In the genomic region with DNA sequence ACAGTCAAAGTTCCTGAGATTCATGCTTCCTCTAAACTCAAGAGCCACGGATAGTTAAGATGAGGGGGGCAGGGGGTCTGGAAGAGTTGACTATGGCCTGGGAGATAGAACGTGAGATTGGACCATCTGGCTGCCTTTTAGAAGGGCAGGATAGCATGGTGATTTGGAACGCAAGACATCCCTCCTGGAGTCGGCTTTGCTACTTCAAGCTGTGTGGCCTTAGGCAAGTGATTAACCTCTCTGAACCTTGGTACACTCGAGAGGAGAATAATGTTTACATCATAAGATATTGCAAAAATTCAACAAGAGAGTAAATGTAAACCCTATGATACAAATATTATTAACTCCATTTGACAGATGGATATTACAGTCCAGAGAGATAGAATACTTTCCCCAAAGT, we compare ENCODE assay signal across 24 cellular contexts. TPM values are rescaled to one million over a fixed set of nuclear protein-coding genes. Genes with fewer than 3 reads are reported as not detected.
DNase-seq lines count a peak whose midpoint lies in the region; ATAC-seq, FAIRE-seq and TF ChIP-seq lines count a peak whose summit lies in the region.
"Had no signal": no experiment of that assay in that cellular context is flagged by ENCODE, and none has a peak within 500 bp of the region (broad histone marks: within the 10 kb centered on the region; RNA-seq: fewer than 3 reads in every experiment).

No MANE protein-coding gene starts in this region.

- H3K4me3 ChIP-seq in SK-N-SH (ENCODE audit: low read depth in 2 of 2, low read length in 1 of 2), result no peak overlapping the region
- no peak overlapping the region for H3K4me3 ChIP-seq in astrocyte (ENCODE audit: insufficient read depth, low read depth, low read length)
- H3K4me3 ChIP-seq: GM12878, HAP-1 had no signal

- H3F3A ChIP-seq in SK-N-SH (replicated peaks; ENCODE audit: insufficient read depth), result peaks cover 29% of the 10 kb centered on the region

- WGBS in SK-N-SH (ENCODE audit: low lambda C conversion rate), result 62% methylated on average over 5 of the region's 5 CpGs

- H3K4me1 ChIP-seq in SK-N-SH (ENCODE audit: control insufficient read depth in 1 of 2, insufficient read depth in 2 of 2, low read depth in 1 of 2, low read length in 1 of 2) (peaks cover 46 to 66% of the 10 kb centered on the region in 2 experiments; a peak in 3 of 4 replicates), astrocyte (ENCODE audit: insufficient read depth, low read length) (peaks cover 46% of the 10 kb centered on the region)
- H3K4me1 ChIP-seq: HAP-1 had no signal

- no peak overlapping the region for H3K4me3 Mint-ChIP-seq in astrocyte (ENCODE audit: unreplicated experiment)
- H3K4me3 Mint-ChIP-seq: CD4-positive, CD25-positive, alpha-beta regulatory T cell; CD8-positive, alpha-beta memory T cell; HFFc6; IgD-negative memory B cell had no signal

- H3K9ac ChIP-seq in SK-N-SH (no peak overlapping the region), astrocyte (ENCODE audit: low read length) (no peak overlapping the region)

- H3K27ac ChIP-seq in SK-N-SH (ENCODE audit: low read depth in 2 of 2, low read length in 1 of 2) (peak overlapping the region; percentile 94 to 96), astrocyte (ENCODE audit: low read depth, low read length) (no peak overlapping the region)
- H3K27ac ChIP-seq: 22Rv1 had no signal

- H3K27me3 Mint-ChIP-seq in astrocyte (ENCODE audit: low read depth, unreplicated experiment), result peaks cover 5% of the 10 kb centered on the region

- no peak for TF ChIP-seq POLR2A in GM12891 (IDR thresholded peaks at IDR 0.05; ENCODE audit: low read depth, low read length)

- TF ChIP-seq CTCF in SK-N-SH (IDR thresholded peaks at IDR 0.05) (no peak), astrocyte (IDR thresholded peaks at IDR 0.05; ENCODE audit: insufficient read depth, low read depth, low read length) (no peak)

- no peak overlapping the region for H2AFZ ChIP-seq in SK-N-SH (ENCODE audit: low read depth)
- H2AFZ ChIP-seq in astrocyte (ENCODE audit: low read depth, low read length), result no peak overlapping the region

- H3K79me2 ChIP-seq in SK-N-SH (ENCODE audit: insufficient read depth) (no peaks in the 10 kb centered on the region), astrocyte (ENCODE audit: insufficient read depth, low read length) (no peaks in the 10 kb centered on the region)

- H3K27ac Mint-ChIP-seq in astrocyte (ENCODE audit: unreplicated experiment), result no peak overlapping the region
- H3K27ac Mint-ChIP-seq: CD4-positive, CD25-positive, alpha-beta regulatory T cell; CD8-positive, alpha-beta memory T cell; HFFc6; IgD-negative memory B cell had no signal

- H3K27me3 ChIP-seq in SK-N-SH (ENCODE audit: insufficient read depth) (no peaks in the 10 kb centered on the region), astrocyte (ENCODE audit: insufficient read depth, low read length) (peaks cover 4% of the 10 kb centered on the region)
- H3K27me3 ChIP-seq: BE2C had no signal

- H3K36me3 Mint-ChIP-seq in astrocyte (ENCODE audit: low read depth, unreplicated experiment), result no peaks in the 10 kb centered on the region
- H3K36me3 Mint-ChIP-seq: CD4-positive, CD25-positive, alpha-beta regulatory T cell had no signal

- DNase-seq in SK-N-SH, result no peak
- no peak for DNase-seq in astrocyte (ENCODE audit: low read depth)
- peak; percentile 25 for DNase-seq in islet precursor cell
- no peak for DNase-seq in GM12891 (ENCODE audit: insufficient read length, low spot score)
- DNase-seq in Ammon's horn (ENCODE audit: low spot score), result no peak
- DNase-seq in RKO (ENCODE audit: low spot score), result no peak
- DNase-seq: BE2C; C1 segment of cervical spinal cord; CD4-positive, CD25-positive, alpha-beta regulatory T cell; CD8-positive, alpha-beta memory T cell; COR-L47; DMS 273 treated with DMSO at 0.1 percent for 48 hours; DMS53; DND-41; HFFc6 had no signal

- H4K20me1 ChIP-seq in SK-N-SH (ENCODE audit: insufficient read depth) (no peaks in the 10 kb centered on the region), astrocyte (ENCODE audit: insufficient read depth, low read length) (no peaks in the 10 kb centered on the region)

- H3K4me1 Mint-ChIP-seq in astrocyte (ENCODE audit: low read depth, unreplicated experiment), result peaks cover 36% of the 10 kb centered on the region
- H3K4me1 Mint-ChIP-seq: CD4-positive, CD25-positive, alpha-beta regulatory T cell; CD8-positive, alpha-beta memory T cell; IgD-negative memory B cell had no signal

- H3K9me3 ChIP-seq in SK-N-SH (no peaks in the 10 kb centered on the region), astrocyte (ENCODE audit: insufficient read depth, low read depth, low read length) (no peaks in the 10 kb centered on the region)
- H3K9me3 ChIP-seq: HAP-1 had no signal

- POLR2A ChIA-PET in SK-N-SH (lab: Yijun Ruan, JAX), result no interaction called here

- no peak for TF ChIP-seq EP300 in SK-N-SH (IDR thresholded peaks at IDR 0.05; ENCODE audit: borderline replicate concordance in 1 of 2, low read depth in 1 of 2, low read length in 1 of 2)

- no peak for FAIRE-seq in astrocyte (lab: Jason Lieb, UNC)
- FAIRE-seq in GM12891 (lab: Jason Lieb, UNC), result no peak
- FAIRE-seq: GM12878, GM19239, HTR-8/SVneo had no signal

- H3K36me3 ChIP-seq in SK-N-SH (replicated peaks in 1 of 2; ENCODE audit: control insufficient read depth in 1 of 2, insufficient read depth in 2 of 2, low read length in 1 of 2) (no peaks in the 10 kb centered on the region), astrocyte (ENCODE audit: insufficient read depth, low read length) (no peaks in the 10 kb centered on the region)
- H3K36me3 ChIP-seq: HAP-1 had no signal

- no peaks in the 10 kb centered on the region for H3K9me2 ChIP-seq in SK-N-SH

- no peak overlapping the region; the same call in 1 of the 2 replicates for H3K4me2 ChIP-seq in SK-N-SH
- H3K4me2 ChIP-seq in astrocyte (ENCODE audit: low read length), result peak overlapping the region; percentile 41

- no peak for ATAC-seq in SK-N-SH treated with all-trans-retinoic acid at 6 μM for 48 hours
- ATAC-seq: GM12878 had no signal

- no peaks in the 10 kb centered on the region for H3K9me3 Mint-ChIP-seq in astrocyte (ENCODE audit: unreplicated experiment)
- H3K9me3 Mint-ChIP-seq: IgD-negative memory B cell had no signal

- CTCF ChIA-PET in SK-N-SH (lab: Yijun Ruan, JAX), result interaction anchor here (0.9 to 1.5 kb wide), 3 partner anchors 16 to 344 kb away, joined by 3 read pairs; a partner anchor contains a TSS

- no peak for TF ChIP-seq RAD21 in SK-N-SH (IDR thresholded peaks at IDR 0.05; ENCODE audit: low read length)

TF ChIP-seq in SK-N-SH, 30 proteins besides CTCF, POLR2A, EP300 and RAD21 (continues in another document):
- no peak for TF ChIP-seq ELF1 (IDR thresholded peaks at IDR 0.05)
- TF ChIP-seq POLR2AphosphoS5 (IDR thresholded peaks at IDR 0.05; ENCODE audit: low read depth, low read length), result no peak
- no peak for TF ChIP-seq RFX5 (IDR thresholded peaks at IDR 0.05; ENCODE audit: low read length)
- TF ChIP-seq GABPA (IDR thresholded peaks at IDR 0.05; ENCODE audit: low read depth), result no peak
- TF ChIP-seq, protein P1, sequence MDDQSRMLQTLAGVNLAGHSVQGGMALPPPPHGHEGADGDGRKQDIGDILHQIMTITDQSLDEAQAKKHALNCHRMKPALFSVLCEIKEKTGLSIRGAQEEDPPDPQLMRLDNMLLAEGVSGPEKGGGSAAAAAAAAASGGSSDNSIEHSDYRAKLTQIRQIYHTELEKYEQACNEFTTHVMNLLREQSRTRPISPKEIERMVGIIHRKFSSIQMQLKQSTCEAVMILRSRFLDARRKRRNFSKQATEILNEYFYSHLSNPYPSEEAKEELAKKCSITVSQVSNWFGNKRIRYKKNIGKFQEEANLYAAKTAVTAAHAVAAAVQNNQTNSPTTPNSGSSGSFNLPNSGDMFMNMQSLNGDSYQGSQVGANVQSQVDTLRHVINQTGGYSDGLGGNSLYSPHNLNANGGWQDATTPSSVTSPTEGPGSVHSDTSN (IDR thresholded peaks at IDR 0.05), result no peak
- TF ChIP-seq FOXM1 (IDR thresholded peaks at IDR 0.05; ENCODE audit: low read depth), result no peak

TF ChIP-seq in SK-N-SH treated with all-trans-retinoic acid at 6 μM for 48 hours, 23 proteins besides CTCF, POLR2A, EP300 and RAD21 (continues in another document):
- TF ChIP-seq TOX (CRISPR knock-in tag; IDR thresholded peaks at IDR 0.05; ENCODE audit: borderline replicate concordance), result no peak
- TF ChIP-seq, protein P2, sequence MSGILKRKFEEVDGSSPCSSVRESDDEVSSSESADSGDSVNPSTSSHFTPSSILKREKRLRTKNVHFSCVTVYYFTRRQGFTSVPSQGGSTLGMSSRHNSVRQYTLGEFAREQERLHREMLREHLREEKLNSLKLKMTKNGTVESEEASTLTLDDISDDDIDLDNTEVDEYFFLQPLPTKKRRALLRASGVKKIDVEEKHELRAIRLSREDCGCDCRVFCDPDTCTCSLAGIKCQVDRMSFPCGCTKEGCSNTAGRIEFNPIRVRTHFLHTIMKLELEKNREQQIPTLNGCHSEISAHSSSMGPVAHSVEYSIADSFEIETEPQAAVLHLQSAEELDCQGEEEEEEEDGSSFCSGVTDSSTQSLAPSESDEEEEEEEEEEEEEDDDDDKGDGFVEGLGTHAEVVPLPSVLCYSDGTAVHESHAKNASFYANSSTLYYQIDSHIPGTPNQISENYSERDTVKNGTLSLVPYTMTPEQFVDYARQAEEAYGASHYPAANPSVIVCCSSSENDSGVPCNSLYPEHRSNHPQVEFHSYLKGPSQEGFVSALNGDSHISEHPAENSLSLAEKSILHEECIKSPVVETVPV (CRISPR knock-in tag; IDR thresholded peaks at IDR 0.05), result no peak
- no peak for TF ChIP-seq ISL1 (CRISPR knock-in tag; IDR thresholded peaks at IDR 0.05)
- no peak for TF ChIP-seq ZNF70 (CRISPR knock-in tag; IDR thresholded peaks at IDR 0.05)

TF ChIP-seq in GM12891, 5 proteins besides CTCF, POLR2A, EP300 and RAD21:
- TF ChIP-seq POU2F2 (IDR thresholded peaks at IDR 0.05; ENCODE audit: low read depth, low read length) (no peak), POLR2AphosphoS5 (IDR thresholded peaks at IDR 0.05; ENCODE audit: low read depth, low read length) (no peak), TAF1 (IDR thresholded peaks at IDR 0.05; ENCODE audit: low read depth, low read length) (no peak), PAX5 (IDR thresholded peaks at IDR 0.05; ENCODE audit: insufficient read depth, low read length, severe bottlenecking) (no peak), SPI1 (IDR thresholded peaks at IDR 0.05; ENCODE audit: low read depth, low read length) (no peak)

RNA-seq across cellular contexts. Expression of a gene that starts 49.7 kb away (rescaled TPM):
- polyA plus RNA-seq in SK-N-SH (2012; rRNA removed), result 0.13 and 0.54 TPM in 2 replicates
- 0.41 and 0.77 TPM in 2 replicates for polyA plus RNA-seq in SK-N-SH (2012; cell fraction: cytosol; rRNA removed)
- polyA plus RNA-seq in SK-N-SH (2012; cell fraction: nucleus; rRNA removed), result 1.2 and 1.6 TPM in 2 replicates
- not detected in 2 replicates for total RNA-seq in astrocyte
- polyA plus RNA-seq in GM12891 (2012; ENCODE audit: low read depth, missing spikeins), result not detected
- total RNA-seq: CD4-positive, CD25-positive, alpha-beta regulatory T cell; CD8-positive, alpha-beta memory T cell; G401; GM12878; H4; HFFc6 had no signal
- polyA plus RNA-seq: CD4-positive, CD25-positive, alpha-beta regulatory T cell; CD8-positive, alpha-beta memory T cell; GM12878; IgD-negative memory B cell had no signal
